ENCODE assay signal across 1 cellular context in the genomic region with DNA sequence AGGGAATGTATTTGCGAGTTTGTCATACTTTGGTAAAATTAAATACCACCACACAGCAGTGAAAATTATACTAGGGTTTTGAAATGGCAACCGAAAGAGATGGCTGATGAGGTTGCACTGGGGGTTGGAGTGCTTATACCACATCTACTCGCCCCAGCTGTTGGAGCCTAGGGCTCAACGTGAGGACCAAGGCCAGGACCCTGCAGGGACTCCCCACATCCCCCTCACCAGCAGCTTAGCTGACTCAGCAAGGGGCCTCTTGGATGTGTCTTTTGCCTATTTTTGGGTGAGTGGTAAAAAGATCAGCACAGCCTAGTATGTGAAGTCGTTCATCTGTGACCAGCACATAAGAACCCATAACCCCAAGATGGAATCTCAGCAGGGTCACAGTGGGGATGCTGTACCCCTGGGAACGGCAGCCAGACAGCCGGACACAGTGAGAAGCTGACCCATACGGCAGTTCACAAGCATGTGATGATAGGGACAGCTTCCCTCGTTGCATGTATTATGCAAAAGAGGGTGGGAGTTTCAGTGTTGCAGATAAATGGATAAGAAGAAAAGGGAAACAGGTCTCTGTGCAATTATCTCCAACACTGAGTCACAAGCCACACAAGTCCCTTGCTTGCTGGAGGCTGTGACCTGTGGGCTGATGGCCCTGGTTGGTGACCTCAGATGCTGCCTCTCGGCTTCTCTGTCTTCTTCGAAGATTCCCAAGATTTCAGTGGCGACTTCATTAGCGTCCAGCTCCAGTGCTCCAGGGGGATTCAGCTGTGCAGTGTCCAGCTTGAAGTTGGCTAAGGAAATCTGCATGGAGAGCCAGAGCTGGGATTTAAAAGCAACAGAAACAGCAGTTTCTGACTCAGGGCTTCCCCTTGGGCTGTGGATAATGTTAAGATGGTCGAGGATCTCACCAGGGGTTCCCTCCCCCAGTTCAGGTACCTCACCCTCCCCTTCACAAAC.
TF ChIP-seq lines count a peak whose summit lies in the region.

No MANE protein-coding gene starts in this region.

TF ChIP-seq in K562, 482 proteins besides CTCF, POLR2A, EP300 and RAD21:
- TF ChIP-seq STAT6 (CRISPR knock-in tag; IDR thresholded peaks at IDR 0.05) (no peak), ZNF583 (CRISPR knock-in tag; IDR thresholded peaks at IDR 0.05) (no peak), ZFPM2 (CRISPR knock-in tag; IDR thresholded peaks at IDR 0.05) (no peak), HMBOX1 (IDR thresholded peaks at IDR 0.05) (no peak), FOSL1 (tag; conservative IDR thresholded peaks at IDR 0.05) (peak; percentile 75), ZSCAN32 (CRISPR knock-in tag; IDR thresholded peaks at IDR 0.05) (no peak), ZNF740 (CRISPR knock-in tag; IDR thresholded peaks at IDR 0.05) (no peak), ZNF740 (tag; IDR thresholded peaks at IDR 0.05) (no peak), CAMTA2 (CRISPR knock-in tag; conservative IDR thresholded peaks at IDR 0.05) (no peak), PYGO2 (tag; IDR thresholded peaks at IDR 0.05) (no peak), CHD1 (IDR thresholded peaks at IDR 0.05; ENCODE audit: low read length) (no peak), PHF20 (IDR thresholded peaks at IDR 0.05; ENCODE audit: partially characterized antibody) (no peak), RUNX1 (IDR thresholded peaks at IDR 0.05; ENCODE audit: low read depth) (no peak), NR2C2 (CRISPR knock-in tag; IDR thresholded peaks at IDR 0.05) (no peak), NR2C2 (tag; IDR thresholded peaks at IDR 0.05) (peak; percentile 42; the same call in 1 of the 2 replicates), CREB3 (tag; conservative IDR thresholded peaks at IDR 0.05; ENCODE audit: low read depth) (no peak), ZNF12 (CRISPR knock-in tag; IDR thresholded peaks at IDR 0.05) (no peak), HOXB6 (CRISPR knock-in tag; IDR thresholded peaks at IDR 0.05; ENCODE audit: borderline replicate concordance) (no peak), TARDBP (IDR thresholded peaks at IDR 0.05) (no peak), JUND (IDR thresholded peaks at IDR 0.05; ENCODE audit: borderline replicate concordance, low read depth, low read length) (0 out of 2 replicates have a peak, but pooled peaks have one; percentile 23), JUND (tag; IDR thresholded peaks at IDR 0.05; ENCODE audit: borderline replicate concordance, low read depth, low read length) (no peak), MCM7 (IDR thresholded peaks at IDR 0.05) (no peak), CEBPB (tag; IDR thresholded peaks at IDR 0.05) (0 out of 2 replicates have a peak, but pooled peaks have one; percentile 8), POU5F1 (IDR thresholded peaks at IDR 0.05; ENCODE audit: borderline replicate concordance, low read depth, low read length, partially characterized antibody) (no peak), FOXK2 (conservative IDR thresholded peaks at IDR 0.05 in 1 of 2, IDR thresholded peaks at IDR 0.05 in 1 of 2; ENCODE audit: low read depth in 2 of 2) (no peak), ZC3H4 (CRISPR knock-in tag; IDR thresholded peaks at IDR 0.05; ENCODE audit: borderline replicate concordance) (no peak), STAT5A (IDR thresholded peaks at IDR 0.05; ENCODE audit: borderline replicate concordance, low read length) (no peak), FOXP1 (CRISPR knock-in tag; IDR thresholded peaks at IDR 0.05) (no peak), MAFG (tag; conservative IDR thresholded peaks at IDR 0.05) (0 out of 2 replicates have a peak, but pooled peaks have one; percentile 25), MTF1 (CRISPR knock-in tag; IDR thresholded peaks at IDR 0.05; ENCODE audit: borderline replicate concordance) (no peak), KDM5B (IDR thresholded peaks at IDR 0.05; ENCODE audit: insufficient replicate concordance, low read depth, low read length) (no peak), MAFF (IDR thresholded peaks at IDR 0.05; ENCODE audit: low read length) (no peak)
- TF ChIP-seq, protein P1, sequence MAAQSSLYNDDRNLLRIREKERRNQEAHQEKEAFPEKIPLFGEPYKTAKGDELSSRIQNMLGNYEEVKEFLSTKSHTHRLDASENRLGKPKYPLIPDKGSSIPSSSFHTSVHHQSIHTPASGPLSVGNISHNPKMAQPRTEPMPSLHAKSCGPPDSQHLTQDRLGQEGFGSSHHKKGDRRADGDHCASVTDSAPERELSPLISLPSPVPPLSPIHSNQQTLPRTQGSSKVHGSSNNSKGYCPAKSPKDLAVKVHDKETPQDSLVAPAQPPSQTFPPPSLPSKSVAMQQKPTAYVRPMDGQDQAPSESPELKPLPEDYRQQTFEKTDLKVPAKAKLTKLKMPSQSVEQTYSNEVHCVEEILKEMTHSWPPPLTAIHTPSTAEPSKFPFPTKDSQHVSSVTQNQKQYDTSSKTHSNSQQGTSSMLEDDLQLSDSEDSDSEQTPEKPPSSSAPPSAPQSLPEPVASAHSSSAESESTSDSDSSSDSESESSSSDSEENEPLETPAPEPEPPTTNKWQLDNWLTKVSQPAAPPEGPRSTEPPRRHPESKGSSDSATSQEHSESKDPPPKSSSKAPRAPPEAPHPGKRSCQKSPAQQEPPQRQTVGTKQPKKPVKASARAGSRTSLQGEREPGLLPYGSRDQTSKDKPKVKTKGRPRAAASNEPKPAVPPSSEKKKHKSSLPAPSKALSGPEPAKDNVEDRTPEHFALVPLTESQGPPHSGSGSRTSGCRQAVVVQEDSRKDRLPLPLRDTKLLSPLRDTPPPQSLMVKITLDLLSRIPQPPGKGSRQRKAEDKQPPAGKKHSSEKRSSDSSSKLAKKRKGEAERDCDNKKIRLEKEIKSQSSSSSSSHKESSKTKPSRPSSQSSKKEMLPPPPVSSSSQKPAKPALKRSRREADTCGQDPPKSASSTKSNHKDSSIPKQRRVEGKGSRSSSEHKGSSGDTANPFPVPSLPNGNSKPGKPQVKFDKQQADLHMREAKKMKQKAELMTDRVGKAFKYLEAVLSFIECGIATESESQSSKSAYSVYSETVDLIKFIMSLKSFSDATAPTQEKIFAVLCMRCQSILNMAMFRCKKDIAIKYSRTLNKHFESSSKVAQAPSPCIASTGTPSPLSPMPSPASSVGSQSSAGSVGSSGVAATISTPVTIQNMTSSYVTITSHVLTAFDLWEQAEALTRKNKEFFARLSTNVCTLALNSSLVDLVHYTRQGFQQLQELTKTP (IDR thresholded peaks at IDR 0.05; ENCODE audit: low read depth in 1 of 2, partially characterized antibody in 2 of 2): no peak
- TF ChIP-seq, protein P2, sequence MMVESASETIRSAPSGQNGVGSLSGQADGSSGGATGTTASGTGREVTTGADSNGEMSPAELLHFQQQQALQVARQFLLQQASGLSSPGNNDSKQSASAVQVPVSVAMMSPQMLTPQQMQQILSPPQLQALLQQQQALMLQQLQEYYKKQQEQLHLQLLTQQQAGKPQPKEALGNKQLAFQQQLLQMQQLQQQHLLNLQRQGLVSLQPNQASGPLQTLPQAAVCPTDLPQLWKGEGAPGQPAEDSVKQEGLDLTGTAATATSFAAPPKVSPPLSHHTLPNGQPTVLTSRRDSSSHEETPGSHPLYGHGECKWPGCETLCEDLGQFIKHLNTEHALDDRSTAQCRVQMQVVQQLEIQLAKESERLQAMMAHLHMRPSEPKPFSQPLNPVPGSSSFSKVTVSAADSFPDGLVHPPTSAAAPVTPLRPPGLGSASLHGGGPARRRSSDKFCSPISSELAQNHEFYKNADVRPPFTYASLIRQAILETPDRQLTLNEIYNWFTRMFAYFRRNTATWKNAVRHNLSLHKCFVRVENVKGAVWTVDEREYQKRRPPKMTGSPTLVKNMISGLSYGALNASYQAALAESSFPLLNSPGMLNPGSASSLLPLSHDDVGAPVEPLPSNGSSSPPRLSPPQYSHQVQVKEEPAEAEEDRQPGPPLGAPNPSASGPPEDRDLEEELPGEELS (CRISPR knock-in tag; IDR thresholded peaks at IDR 0.05; ENCODE audit: borderline replicate concordance): no peak
- TF ChIP-seq, protein P3, sequence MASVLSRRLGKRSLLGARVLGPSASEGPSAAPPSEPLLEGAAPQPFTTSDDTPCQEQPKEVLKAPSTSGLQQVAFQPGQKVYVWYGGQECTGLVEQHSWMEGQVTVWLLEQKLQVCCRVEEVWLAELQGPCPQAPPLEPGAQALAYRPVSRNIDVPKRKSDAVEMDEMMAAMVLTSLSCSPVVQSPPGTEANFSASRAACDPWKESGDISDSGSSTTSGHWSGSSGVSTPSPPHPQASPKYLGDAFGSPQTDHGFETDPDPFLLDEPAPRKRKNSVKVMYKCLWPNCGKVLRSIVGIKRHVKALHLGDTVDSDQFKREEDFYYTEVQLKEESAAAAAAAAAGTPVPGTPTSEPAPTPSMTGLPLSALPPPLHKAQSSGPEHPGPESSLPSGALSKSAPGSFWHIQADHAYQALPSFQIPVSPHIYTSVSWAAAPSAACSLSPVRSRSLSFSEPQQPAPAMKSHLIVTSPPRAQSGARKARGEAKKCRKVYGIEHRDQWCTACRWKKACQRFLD (CRISPR knock-in tag; IDR thresholded peaks at IDR 0.05): no peak
